In the genomic region with DNA sequence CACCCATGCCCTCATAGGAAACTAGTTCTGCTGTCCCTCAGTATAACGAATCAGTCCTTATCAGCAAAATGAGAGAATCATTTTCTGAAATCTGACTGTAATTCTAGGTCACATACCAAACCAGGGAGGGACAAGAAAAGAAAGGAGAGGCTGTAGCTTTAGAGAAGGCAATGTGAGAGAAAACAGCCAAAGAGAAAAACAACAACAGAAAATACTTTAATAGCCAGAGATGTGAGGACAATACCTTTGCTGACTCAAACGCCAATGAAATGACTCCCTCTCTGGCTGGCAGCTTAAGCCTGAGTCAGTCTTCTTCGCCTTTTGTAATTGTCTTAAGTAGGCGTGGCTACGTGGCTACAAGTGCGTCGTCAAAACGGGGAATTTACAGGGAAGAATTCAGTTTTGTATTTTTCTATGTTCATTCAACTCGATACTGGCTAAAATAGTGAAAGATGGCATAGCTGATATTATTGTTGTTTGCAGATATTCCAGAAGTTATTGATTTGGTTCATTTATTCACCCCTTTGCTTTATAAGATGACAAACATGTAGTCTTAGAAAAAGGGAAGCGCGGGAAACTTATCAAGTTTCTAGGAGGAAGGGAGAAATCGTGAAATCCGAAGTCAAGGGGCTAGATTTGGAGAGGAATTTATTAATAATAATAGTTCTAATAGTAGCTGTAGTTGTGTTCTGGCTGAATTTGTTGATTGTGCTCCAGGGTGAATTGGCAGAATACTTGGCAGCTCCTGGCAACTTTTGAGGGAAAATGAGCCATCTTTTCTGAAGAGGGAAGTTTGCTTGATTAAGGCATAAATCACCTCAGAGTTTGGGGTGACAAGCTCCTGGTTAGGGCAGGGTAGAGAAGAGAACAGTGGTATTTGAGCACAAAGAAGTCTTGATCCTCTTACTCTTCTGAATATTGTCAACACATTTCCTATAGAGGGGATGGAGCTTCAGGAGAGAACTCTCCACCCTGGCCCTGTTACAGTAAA, we compare ENCODE assay signal across 10 cellular contexts. TPM values are rescaled to one million over a fixed set of nuclear protein-coding genes. Genes with fewer than 3 reads are reported as not detected.
DNase-seq lines count a peak whose midpoint lies in the region; ATAC-seq and TF ChIP-seq lines count a peak whose summit lies in the region.
"Had no signal": no experiment of that assay in that cellular context is flagged by ENCODE, and none has a peak within 500 bp of the region (broad histone marks: within the 10 kb centered on the region; RNA-seq: fewer than 3 reads in every experiment).

Gene IL1A, minus strand, starts transcription at position 295 of the 991 bp plus-strand sequence. CDS start 723 bp downstream, outside the sequence.

- no peak within 1 kb of the TSS for H3K4ac ChIP-seq in mesenchymal stem cell (ENCODE audit: low read depth in 1 of 2, low read length in 2 of 2)

- H3K9me3 Mint-ChIP-seq in activated T-helper 2 cell treated with anti-CD3 and anti-CD28 coated beads, Interferon-gamma antibody, Interleukin-2, Interleukin-4, amounts not matched to agents 10 μg/mL and 5 μg/mL and 100 μg/mL, durations not matched to agents 14 hours and 24 hours and 36 hours = no peaks in the 10 kb centered on the region
- no peaks in the 10 kb centered on the region for H3K9me3 Mint-ChIP-seq in CD4-positive, alpha-beta T cell

- no peaks in the 10 kb centered on the region for H3K36me3 Mint-ChIP-seq in activated T-helper 2 cell treated with anti-CD3 and anti-CD28 coated beads, Interferon-gamma antibody, Interleukin-2, Interleukin-4, amounts not matched to agents 10 μg/mL and 5 μg/mL and 100 μg/mL, durations not matched to agents 14 hours and 24 hours and 36 hours (ENCODE audit: low read depth)
- no peaks in the 10 kb centered on the region for H3K36me3 Mint-ChIP-seq in CD4-positive, alpha-beta T cell (ENCODE audit: low read depth)

- H2BK15ac ChIP-seq in mesenchymal stem cell (ENCODE audit: low read depth, poor library complexity, severe bottlenecking) = no peak within 1 kb of the TSS

- H3K27ac Mint-ChIP-seq in activated T-helper 2 cell treated with anti-CD3 and anti-CD28 coated beads, Interferon-gamma antibody, Interleukin-2, Interleukin-4, amounts not matched to agents 10 μg/mL and 5 μg/mL and 100 μg/mL, durations not matched to agents 14 hours and 24 hours and 36 hours = peak within 1 kb of the TSS; percentile 5
- no peak within 1 kb of the TSS for H3K27ac Mint-ChIP-seq in CD4-positive, alpha-beta T cell

- H2BK12ac ChIP-seq in mesenchymal stem cell (ENCODE audit: low read length in 2 of 2) = no peak within 1 kb of the TSS

- intact Hi-C loops in activated T-helper 2 cell treated with anti-CD3 and anti-CD28 coated beads, Interferon-gamma antibody, Interleukin-2, Interleukin-4, amounts not matched to agents 10 μg/mL and 5 μg/mL and 100 μg/mL, durations not matched to agents 14 hours and 24 hours and 36 hours (cut with micrococcal nuclease) = no loop called here
- intact Hi-C loops in cardiac septum (cut with DNase I) = no loop called here
- intact Hi-C loops in CD4-positive, alpha-beta T cell (cut with DNase I, micrococcal nuclease) = no loop called here

- no peak within 1 kb of the TSS for H4K8ac ChIP-seq in mesenchymal stem cell (ENCODE audit: low read length)

- H3K4me1 Mint-ChIP-seq in activated T-helper 2 cell treated with anti-CD3 and anti-CD28 coated beads, Interferon-gamma antibody, Interleukin-2, Interleukin-4, amounts not matched to agents 10 μg/mL and 5 μg/mL and 100 μg/mL, durations not matched to agents 14 hours and 24 hours and 36 hours (ENCODE audit: low read depth) = peaks cover 19% of the 10 kb centered on the region
- H3K4me1 Mint-ChIP-seq in CD4-positive, alpha-beta T cell (ENCODE audit: low read depth) = no peaks in the 10 kb centered on the region

- H3K23ac ChIP-seq in mesenchymal stem cell (ENCODE audit: low read length in 2 of 2) = no peak within 1 kb of the TSS

- POLR2A ChIA-PET in CD4-positive, alpha-beta T cell (lab: Charles Lee) = no interaction called here

- H3K14ac ChIP-seq in mesenchymal stem cell (ENCODE audit: low read length in 2 of 2) = no peak within 1 kb of the TSS

- H3K4me3 Mint-ChIP-seq in activated T-helper 2 cell treated with anti-CD3 and anti-CD28 coated beads, Interferon-gamma antibody, Interleukin-2, Interleukin-4, amounts not matched to agents 10 μg/mL and 5 μg/mL and 100 μg/mL, durations not matched to agents 14 hours and 24 hours and 36 hours (ENCODE audit: low read depth) = peak within 1 kb of the TSS; percentile 51
- no peak within 1 kb of the TSS for H3K4me3 Mint-ChIP-seq in CD4-positive, alpha-beta T cell

- DNase-seq in CD1c-positive myeloid dendritic cell (ENCODE audit: extremely low spot score) (peak; percentile 87), mesenchymal stem cell (peak; percentile 69), cardiac septum (ENCODE audit: low spot score) (no peak), caudate nucleus (lab: John Stamatoyannopoulos, UW) (no peak), NCI-H1436 (lab: John Stamatoyannopoulos, UW) (no peak)
- no peak for DNase-seq in activated T-helper 2 cell treated with anti-CD3 and anti-CD28 coated beads, Interferon-gamma antibody, Interleukin-2, Interleukin-4, amounts not matched to agents 10 μg/mL and 5 μg/mL and 100 μg/mL, durations not matched to agents 14 hours and 24 hours and 36 hours (ENCODE audit: low spot score)
- DNase-seq in CD4-positive, alpha-beta T cell = no peak
- DNase-seq: activated effector memory CD4-positive, alpha-beta T cell treated with Interleukin-2 at 50 U/mL for 16 hours had no signal

- CTCF ChIA-PET in CD4-positive, alpha-beta T cell (lab: Charles Lee) = no interaction called here

- no peaks in the 10 kb centered on the region for H3K79me1 ChIP-seq in mesenchymal stem cell (replicated peaks; ENCODE audit: low read length, poor library complexity, severe bottlenecking)

- no peak within 1 kb of the TSS for H3K27ac ChIP-seq in HUES6 (ENCODE audit: low read depth, low read length)
- H3K27ac ChIP-seq in mesenchymal stem cell (ENCODE audit: low read length, poor library complexity, severe bottlenecking) = no peak within 1 kb of the TSS
- no peak within 1 kb of the TSS for H3K27ac ChIP-seq in CD4-positive, alpha-beta T cell (ENCODE audit: low read depth, low read length)
- H3K27ac ChIP-seq in caudate nucleus (ENCODE audit: low read depth, low read length) = no peak within 1 kb of the TSS

- ATAC-seq in CD4-positive, alpha-beta T cell (ENCODE audit: poor library complexity) = no peak

- no peak within 1 kb of the TSS for H2AFZ ChIP-seq in mesenchymal stem cell (ENCODE audit: low read depth, low read length)

- H3K4me1 ChIP-seq in HUES6 (ENCODE audit: control insufficient read depth, insufficient read depth, low read length) (peaks cover 25% of the 10 kb centered on the region), mesenchymal stem cell (ENCODE audit: control insufficient read depth, insufficient read depth, low read depth, low read length) (no peaks in the 10 kb centered on the region)

- H2BK5ac ChIP-seq in mesenchymal stem cell (ENCODE audit: low read depth, low read length, poor library complexity, severe bottlenecking) = no peak within 1 kb of the TSS

- H3K27me3 Mint-ChIP-seq in activated T-helper 2 cell treated with anti-CD3 and anti-CD28 coated beads, Interferon-gamma antibody, Interleukin-2, Interleukin-4, amounts not matched to agents 10 μg/mL and 5 μg/mL and 100 μg/mL, durations not matched to agents 14 hours and 24 hours and 36 hours (ENCODE audit: low read depth) = peaks cover 16% of the 10 kb centered on the region
- H3K27me3 Mint-ChIP-seq in CD4-positive, alpha-beta T cell = peaks cover 11% of the 10 kb centered on the region

- H4K91ac ChIP-seq in mesenchymal stem cell (ENCODE audit: low read length) = no peak within 1 kb of the TSS

- no peaks in the 10 kb centered on the region for H3K36me3 ChIP-seq in HUES6 (ENCODE audit: control insufficient read depth, insufficient read depth, low read length)
- H3K36me3 ChIP-seq in mesenchymal stem cell (ENCODE audit: control insufficient read depth in 1 of 2, insufficient read depth in 2 of 2, low read depth in 1 of 2, low read length in 2 of 2) = no peaks in the 10 kb centered on the region

- H3K9me3 ChIP-seq in HUES6 (ENCODE audit: control insufficient read depth, insufficient read depth, low read depth, low read length) (no peaks in the 10 kb centered on the region), mesenchymal stem cell (ENCODE audit: control insufficient read depth, low read length) (no peaks in the 10 kb centered on the region)
- no peaks in the 10 kb centered on the region for H3K9me3 ChIP-seq in CD4-positive, alpha-beta T cell (ENCODE audit: control insufficient read depth, low read length)

- TF ChIP-seq CTCF in CD4-positive, alpha-beta T cell (IDR thresholded peaks at IDR 0.05) = no peak

- 34% methylated on average over 13 of the region's 13 CpGs for WGBS in mesenchymal stem cell

- no peaks in the 10 kb centered on the region for H3K27me3 ChIP-seq in HUES6 (ENCODE audit: control insufficient read depth, insufficient read depth, low read length)
- no peaks in the 10 kb centered on the region for H3K27me3 ChIP-seq in mesenchymal stem cell (ENCODE audit: control insufficient read depth in 1 of 2, insufficient read depth in 1 of 2, low read length in 2 of 2)
- H3K27me3 ChIP-seq in CD4-positive, alpha-beta T cell (ENCODE audit: control insufficient read depth, insufficient read depth, low read length) = no peaks in the 10 kb centered on the region

- no peak within 1 kb of the TSS for H3K4me2 ChIP-seq in mesenchymal stem cell (ENCODE audit: low read length, poor library complexity, severe bottlenecking)

- H2AK5ac ChIP-seq in mesenchymal stem cell (ENCODE audit: low read length, severe bottlenecking) = no peak within 1 kb of the TSS

- H2BK120ac ChIP-seq in mesenchymal stem cell (ENCODE audit: low read depth, low read length) = no peak within 1 kb of the TSS

- peak within 1 kb of the TSS; percentile 41; the same call in 1 of the 2 replicates for H3K4me3 ChIP-seq in HUES6 (ENCODE audit: low read depth, low read length)
- peak within 1 kb of the TSS in 1 of 2 experiments; percentile 25 for H3K4me3 ChIP-seq in mesenchymal stem cell (ENCODE audit: insufficient read depth in 1 of 2, low read depth in 1 of 2, low read length in 2 of 2)

- H3K9ac ChIP-seq in HUES6 (ENCODE audit: low read length) (no peak within 1 kb of the TSS), mesenchymal stem cell (ENCODE audit: low read length) (peak within 1 kb of the TSS; percentile 21)

- H3K18ac ChIP-seq in mesenchymal stem cell (ENCODE audit: low read depth in 1 of 2, low read length in 2 of 2) = no peak within 1 kb of the TSS

RNA-seq across cellular contexts. Expression of gene IL1A, which starts in this region (rescaled TPM):
- 6.8 and 7.0 TPM in 2 replicates for total RNA-seq in activated T-helper 2 cell treated with anti-CD3 and anti-CD28 coated beads, Interferon-gamma antibody, Interleukin-2, Interleukin-4, amounts not matched to agents 10 μg/mL and 5 μg/mL and 100 μg/mL, durations not matched to agents 14 hours and 24 hours and 36 hours
- 0.72 TPM for polyA plus RNA-seq in mesenchymal stem cell (2013, experiment 1 of 2)
- polyA plus RNA-seq in mesenchymal stem cell (2013, experiment 2 of 2) = 0.84 TPM
- not detected for total RNA-seq in cardiac septum
- total RNA-seq in CD4-positive, alpha-beta T cell = not detected
- polyA plus RNA-seq: liver had no signal

Comparison
In these comparisons a context has a peak if more than half of its experiments do, and no peak if none do; other contexts are left out.
1. DNase-seq: peak in CD1c-positive myeloid dendritic cell (single experiment) and mesenchymal stem cell (single experiment); none in activated T-helper 2 cell treated with anti-CD3 and anti-CD28 coated beads, Interferon-gamma antibody, Interleukin-2, Interleukin-4, amounts not matched to agents 10 μg/mL and 5 μg/mL and 100 μg/mL, durations not matched to agents 14 hours and 24 hours and 36 hours (single experiment), cardiac septum (single experiment), CD4-positive, alpha-beta T cell (0 of 10), caudate nucleus (0 of 61) and NCI-H1436 (single experiment).